In genomic region chr4:47499705-47500104, GRCh38 we compare ENCODE assay signal across 12 cellular contexts. TPM values are rescaled to one million over a fixed set of nuclear protein-coding genes. Genes with fewer than 3 reads are reported as not detected.
A peak's percentile ranks its signal among the peaks of the same experiment; 100 is the strongest.
DNase-seq lines count a peak whose midpoint lies in the region; ATAC-seq, FAIRE-seq and TF ChIP-seq lines count a peak whose summit lies in the region.
"Had no signal": no experiment of that assay in that cellular context is flagged by ENCODE, and none has a peak within 500 bp of the region (broad histone marks: within the 10 kb centered on the region; RNA-seq: fewer than 3 reads in every experiment).

No MANE protein-coding gene starts in this region.

- H3K4ac ChIP-seq in IMR-90 (ENCODE audit: low read depth, low read length) = no peak overlapping the region

- ATAC-seq in GM19324 (IDR thresholded peaks at IDR 0.05; ENCODE audit: low FRiP score, unreplicated experiment) (peak; percentile 52), IMR-90 (ENCODE audit: low read depth) (no peak)
- ATAC-seq: activated CD4-positive, CD25-positive, alpha-beta regulatory T cell treated with anti-CD3 and anti-CD28 coated beads, Interleukin-2, amount 50 U/mL, for 24 hours; activated T-helper 17 cell treated with anti-CD3 and anti-CD28 coated beads, Interleukin-2, amount 50 U/mL, for 72 hours; left ventricle myocardium superior had no signal

- H3K14ac ChIP-seq in IMR-90 (replicated peaks; ENCODE audit: low read depth, low read length) = no peak overlapping the region

- H2AFZ ChIP-seq in IMR-90 (replicated peaks; ENCODE audit: low read length, poor library complexity) = no peak overlapping the region

- H2AK5ac ChIP-seq in IMR-90 (ENCODE audit: low read depth, low read length) = no peak overlapping the region

- TF ChIP-seq RAD21 in IMR-90 (IDR thresholded peaks at IDR 0.05; ENCODE audit: low read length) = no peak

- H3K27ac ChIP-seq in IMR-90 (ENCODE audit: insufficient read depth, low read length) (no peak overlapping the region), kidney (ENCODE audit: low read depth in 2 of 2, low read length in 2 of 2) (peak overlapping the region in 1 of 2 donors; percentile 78)

- intact Hi-C loops in IMR-90 (cut with micrococcal nuclease) = no loop called here
- intact Hi-C loops in kidney (cut with DNase I) = no loop called here
- intact Hi-C loops in lower leg skin (cut with DNase I; ENCODE audit: low total_unique reads) = loop anchor here (10.0 kb wide), 1 partner anchor 55 kb away; no protein-coding TSS in a partner anchor

- H3K9me3 ChIP-seq in IMR-90 (ENCODE audit: control insufficient read depth, insufficient read depth, low read length) (no peaks in the 10 kb centered on the region), kidney (ENCODE audit: control insufficient read depth in 1 of 2, low read length in 2 of 2) (no peaks in the 10 kb centered on the region)
- H3K9me3 ChIP-seq: tibial nerve had no signal

- H4K5ac ChIP-seq in IMR-90 (ENCODE audit: low read depth, low read length) = no peak overlapping the region

- TF ChIP-seq CTCF in IMR-90 (conservative IDR thresholded peaks at IDR 0.05; ENCODE audit: low read depth, low read length) = no peak
- no peak for TF ChIP-seq CTCF in kidney (IDR thresholded peaks at IDR 0.05; ENCODE audit: borderline replicate concordance, extremely low read depth, insufficient read depth)
- no peak for TF ChIP-seq CTCF in lower leg skin (IDR thresholded peaks at IDR 0.05)

- H3K18ac ChIP-seq in IMR-90 (ENCODE audit: low read depth, low read length) = peak overlapping the region; percentile 29; the same call in 1 of the 2 replicates

- CTCF ChIA-PET in IMR-90 (lab: Yijun Ruan, JAX) = interaction anchor here (1.7 kb wide), 1 partner anchor 10 kb away, joined by 6 read pairs; no protein-coding TSS in a partner anchor

- BruUV-seq in IMR-90 (replicated peaks; lab: Mats Ljungman, UMichigan) = no TSS peak

- H2BK120ac ChIP-seq in IMR-90 (ENCODE audit: low read depth, low read length) = no peak overlapping the region

- dilution Hi-C loops in IMR-90 (cut with HindIII; ENCODE audit: low sequenced_read_pairs, unreplicated experiment) = no loop called here

- H2BK15ac ChIP-seq in IMR-90 (ENCODE audit: low read depth, low read length) = no peak overlapping the region

- peaks cover 4% of the 10 kb centered on the region; the same call in 1 of the 2 replicates for H3K4me1 ChIP-seq in IMR-90 (ENCODE audit: control insufficient read depth, insufficient read depth, low read length)
- H3K4me1 ChIP-seq in kidney (ENCODE audit: control insufficient read depth in 1 of 2, insufficient read depth in 1 of 2, low read depth in 1 of 2, low read length in 2 of 2) = peaks cover 2 to 8% of the 10 kb centered on the region in 2 donors

- H3K9ac ChIP-seq in IMR-90 (ENCODE audit: low read depth, low read length) = no peak overlapping the region
- H3K9ac ChIP-seq in kidney (ENCODE audit: low read length in 2 of 2) = no peak overlapping the region

- TF ChIP-seq POLR2A in IMR-90 (IDR thresholded peaks at IDR 0.05; ENCODE audit: low read depth, low read length) (no peak), lower leg skin (IDR thresholded peaks at IDR 0.05) (no peak)

- peak overlapping the region; percentile 54 for H2BK5ac ChIP-seq in IMR-90 (ENCODE audit: low read depth, low read length, poor library complexity, severe bottlenecking)

- H2BK20ac ChIP-seq in IMR-90 (ENCODE audit: low read depth, low read length) = no peak overlapping the region

- in situ Hi-C loops in IMR-90 (cut with MboI; ENCODE audit: low sequenced_read_pairs) = no loop called here

- peaks cover 3% of the 10 kb centered on the region for H3K36me3 ChIP-seq in IMR-90 (ENCODE audit: control insufficient read depth, insufficient read depth, low read length)
- no peaks in the 10 kb centered on the region for H3K36me3 ChIP-seq in kidney (ENCODE audit: control insufficient read depth in 1 of 2, insufficient read depth in 2 of 2, low read length in 2 of 2)

- DNase-seq in IMR-90 = peak; percentile 13
- DNase-seq in kidney = no peak
- no peak for DNase-seq in activated naive CD4-positive, alpha-beta T cell treated with Interleukin-2 at 50 U/mL for 16 hours
- DNase-seq in activated T-cell treated with anti-CD3 and anti-CD28 coated beads, Interleukin-2, amount 50 U/mL, for 1 hour = no peak
- no peak for DNase-seq in lower leg skin (ENCODE audit: low spot score in 2 of 2)
- DNase-seq: left ventricle myocardium superior, NCI-H345, SHP77 had no signal

- POLR2A ChIA-PET in IMR-90 (lab: Charles Lee; ENCODE audit: unreplicated experiment) = no interaction called here

- no peak overlapping the region for H3K56ac ChIP-seq in IMR-90 (ENCODE audit: extremely low read depth, insufficient read depth, low read length)

- H2AK9ac ChIP-seq in IMR-90 (replicated peaks; ENCODE audit: low read depth, low read length, poor library complexity) = no peak overlapping the region

- no peak overlapping the region for H3K23ac ChIP-seq in IMR-90 (ENCODE audit: low read depth, low read length)

- H4K20me1 ChIP-seq in IMR-90 (ENCODE audit: insufficient read depth, low read length) = no peaks in the 10 kb centered on the region

- H4K8ac ChIP-seq in IMR-90 (ENCODE audit: low read depth in 2 of 2, low read length in 2 of 2) = no peak overlapping the region

- WGBS in IMR-90 (ENCODE audit: extremely low coverage in 2 of 2, insufficient read length in 1 of 2), 2 experiments = no CpG with 5 or more reads among the region's 2 CpGs
- 49 to 64% methylated on average over 2 of the region's 2 CpGs for WGBS in lower leg skin, 2 donors

- peak overlapping the region; percentile 63; the same call in 1 of the 2 replicates for H3K4me2 ChIP-seq in IMR-90 (ENCODE audit: low read depth, low read length)

- H4K91ac ChIP-seq in IMR-90 (ENCODE audit: insufficient read depth, low read depth, low read length) = no peak overlapping the region

- no peak overlapping the region for H3K4me3 ChIP-seq in IMR-90 (ENCODE audit: insufficient read depth, low read depth, low read length)
- no peak overlapping the region for H3K4me3 ChIP-seq in kidney (ENCODE audit: low read length in 2 of 2)
- no peak overlapping the region for H3K4me3 ChIP-seq in lower leg skin (ENCODE audit: low read depth, poor library complexity, severe bottlenecking)
- H3K4me3 ChIP-seq: tibial nerve had no signal

- H3K9me1 ChIP-seq in IMR-90 (ENCODE audit: insufficient read depth, low read length) = peaks cover 6% of the 10 kb centered on the region

- H3K79me1 ChIP-seq in IMR-90 (ENCODE audit: low read depth in 1 of 2, low read length in 2 of 2) = peaks cover 21 to 36% of the 10 kb centered on the region in 2 experiments

- H3K27me3 ChIP-seq in IMR-90 (ENCODE audit: control insufficient read depth, insufficient read depth, low read length) = no peaks in the 10 kb centered on the region
- H3K27me3 ChIP-seq: tibial nerve had no signal

- peak; percentile 92 for FAIRE-seq in kidney (lab: Jason Lieb, UNC)

TF ChIP-seq in IMR-90, 13 proteins besides CTCF, POLR2A, EP300 and RAD21:
- no peak for TF ChIP-seq NFE2L2 (IDR thresholded peaks at IDR 0.05; ENCODE audit: low read depth, low read length)

RNA-seq across cellular contexts. Expression of gene ATP10D, which starts 14.6 kb away (rescaled TPM):
- total RNA-seq in IMR-90 (2012; rRNA removed) = 90.3 and 135 TPM in 2 replicates
- 26.1 and 28.9 TPM in 2 replicates for polyA plus RNA-seq in IMR-90 (2012; rRNA removed)
- 15.2 and 42.0 TPM in 2 replicates for polyA plus RNA-seq in IMR-90 (2012; cell fraction: cytosol; rRNA removed)
- 19.7 and 67.8 TPM in 2 replicates for polyA plus RNA-seq in IMR-90 (2012; cell fraction: nucleus; rRNA removed; ENCODE audit: low replicate concordance)
- total RNA-seq in kidney = 43.6 TPM
- 10.4 TPM for polyA plus RNA-seq in kidney (ENCODE audit: insufficient read depth, low read depth, low replicate concordance)
- total RNA-seq in lower leg skin = 10 to 100 TPM; 32.4 to 65.6 (median 39.3) TPM

RNA-seq across cellular contexts. Expression of gene COMMD8, which starts 36.2 kb away (rescaled TPM):
- total RNA-seq in IMR-90 (2012; rRNA removed) = 12.5 and 29.4 TPM in 2 replicates
- 11.0 and 12.6 TPM in 2 replicates for polyA plus RNA-seq in IMR-90 (2012; rRNA removed)
- polyA plus RNA-seq in IMR-90 (2012; cell fraction: cytosol; rRNA removed) = 2.2 and 4.5 TPM in 2 replicates
- 0.51 and 3.9 TPM in 2 replicates for polyA plus RNA-seq in IMR-90 (2012; cell fraction: nucleus; rRNA removed; ENCODE audit: low replicate concordance)
- total RNA-seq in kidney = 21.0 TPM
- 39.8 TPM for polyA plus RNA-seq in kidney (ENCODE audit: insufficient read depth, low read depth, low replicate concordance)
- 10 to 100 TPM; 12.0 to 16.7 (median 14.8) TPM for total RNA-seq in lower leg skin
